In the genomic region with DNA sequence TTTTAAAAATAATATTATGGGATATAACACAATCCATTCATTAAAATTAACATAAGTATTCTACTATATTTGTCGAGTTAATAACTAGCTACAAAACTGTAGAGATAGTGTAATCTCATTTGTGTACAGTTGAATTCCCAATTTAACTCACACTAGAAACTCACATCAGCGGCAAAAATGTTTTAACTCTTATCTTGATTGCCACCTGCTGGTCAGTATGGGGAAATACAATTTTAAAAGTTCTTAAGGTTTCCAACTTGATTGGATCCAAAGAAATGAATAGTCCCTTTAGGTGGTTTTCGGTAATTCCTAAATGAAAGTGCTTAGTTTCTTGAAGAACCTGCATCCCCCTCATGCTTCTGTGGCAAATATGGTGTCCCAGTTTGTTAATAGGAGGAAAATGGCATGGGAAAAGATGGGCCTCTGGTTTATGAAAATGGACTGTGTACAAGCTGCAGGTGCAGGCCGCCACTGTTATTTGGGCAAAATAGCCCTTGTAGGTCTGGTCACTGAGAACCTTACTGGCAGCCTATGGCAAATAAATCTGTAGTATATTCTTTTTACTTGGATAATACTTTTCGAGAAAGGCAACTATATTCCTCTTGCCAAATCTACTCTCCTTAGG, we compare ENCODE assay signal across 9 cellular contexts. TPM values are rescaled to one million over a fixed set of nuclear protein-coding genes. Genes with fewer than 3 reads are reported as not detected.
A peak's percentile ranks its signal among the peaks of the same experiment; 100 is the strongest.
DNase-seq lines count a peak whose midpoint lies in the region; ATAC-seq and TF ChIP-seq lines count a peak whose summit lies in the region.
"Had no signal": no experiment of that assay in that cellular context is flagged by ENCODE, and none has a peak within 500 bp of the region (broad histone marks: within the 10 kb centered on the region; RNA-seq: fewer than 3 reads in every experiment).

No MANE protein-coding gene starts in this region.

- H3K36me3 ChIP-seq in GM06990 (ENCODE audit: control insufficient read depth, insufficient read depth, low read length): no peaks in the 10 kb centered on the region

- no peaks in the 10 kb centered on the region for H3K27me3 ChIP-seq in GM06990 (replicated peaks; ENCODE audit: control insufficient read depth, insufficient read depth, low read length)

- H3K4me3 ChIP-seq in GM06990 (replicated peaks; ENCODE audit: low read depth, low read length) (no peak overlapping the region), choroid plexus epithelial cell (ENCODE audit: low read depth, low read length) (no peak overlapping the region)

- peak; percentile 44 for TF ChIP-seq CTCF in GM06990 (IDR thresholded peaks at IDR 0.05; ENCODE audit: insufficient read depth, low read length, poor library complexity, severe bottlenecking)
- TF ChIP-seq CTCF in choroid plexus epithelial cell (conservative IDR thresholded peaks at IDR 0.05; ENCODE audit: low read depth, low read length): peak; percentile 53

- ATAC-seq in HG03280 (IDR thresholded peaks at IDR 0.05; ENCODE audit: unreplicated experiment): peak; percentile 65
- ATAC-seq in HG02798 (IDR thresholded peaks at IDR 0.05; ENCODE audit: poor library complexity, unreplicated experiment): no peak

- DNase-seq in GM06990 (ENCODE audit: extremely low read depth, insufficient read length): no peak
- peak; percentile 39 for DNase-seq in NCI-H748 treated with DMSO at 0.1 percent for 48 hours (lab: John Stamatoyannopoulos, UW)
- DNase-seq in choroid plexus epithelial cell (ENCODE audit: low read depth): peak; percentile 53
- DNase-seq in myocyte (ENCODE audit: low read depth): peak; percentile 37
- DNase-seq in NCI-H226: no peak
- no peak for DNase-seq in stimulated activated CD4-positive, alpha-beta T cell treated with anti-CD3 and anti-CD28 coated beads, Interleukin-12 subunit alpha, Interleukin-12 subunit beta, amount 100 ng/mL, for 4 hours

RNA-seq across cellular contexts. Expression of gene SLC17A6, which starts 33.7 kb away (rescaled TPM):
- not detected in 2 replicates for total RNA-seq in myocyte
- not detected for polyA plus RNA-seq in myocyte (2012)
- total RNA-seq: skeletal muscle tissue had no signal

Comparison
In these comparisons a context has a peak if more than half of its experiments do, and no peak if none do; other contexts are left out.
1. DNase-seq: peak in NCI-H748 treated with DMSO at 0.1 percent for 48 hours (single experiment), choroid plexus epithelial cell (single experiment) and myocyte (single experiment); none in GM06990 (single experiment), NCI-H226 (single experiment) and stimulated activated CD4-positive, alpha-beta T cell treated with anti-CD3 and anti-CD28 coated beads, Interleukin-12 subunit alpha, Interleukin-12 subunit beta, amount 100 ng/mL, for 4 hours (single experiment).